ENCODE assay signal across 11 cellular contexts in genomic region chr13:110312669-110313031, GRCh38. TPM values are rescaled to one million over a fixed set of nuclear protein-coding genes. Genes with fewer than 3 reads are reported as not detected.
A peak's percentile ranks its signal among the peaks of the same experiment; 100 is the strongest.
DNase-seq lines count a peak whose midpoint lies in the region; ATAC-seq and TF ChIP-seq lines count a peak whose summit lies in the region.
"Had no signal": no experiment of that assay in that cellular context is flagged by ENCODE, and none has a peak within 500 bp of the region (broad histone marks: within the 10 kb centered on the region; RNA-seq: fewer than 3 reads in every experiment).

No MANE protein-coding gene starts in this region.

- H3K9me3 ChIP-seq in Caco-2 (no peaks in the 10 kb centered on the region), SJSA1 (replicated peaks) (no peaks in the 10 kb centered on the region), psoas muscle (no peaks in the 10 kb centered on the region)
- H3K9me3 ChIP-seq: suprapubic skin had no signal

- peak; percentile 91 to 95 for DNase-seq in Caco-2
- peak in 1 of 2 experiments; percentile 94 for DNase-seq in SJSA1 (ENCODE audit: low read depth in 1 of 2, low spot score in 2 of 2)
- DNase-seq in fibroblast of the aortic adventitia (ENCODE audit: low read depth): peak; percentile 95
- no peak for DNase-seq in psoas muscle
- DNase-seq in ACHN: no peak
- no peak for DNase-seq in NCI-H526 treated with DMSO at 0.1 percent for 48 hours (lab: John Stamatoyannopoulos, UW)
- no peak for DNase-seq in NCI-H2029 treated with DMSO at 0.1 percent for 48 hours (lab: John Stamatoyannopoulos, UW)
- DNase-seq: Calu3 had no signal

- peaks cover 34% of the 10 kb centered on the region for H3K4me1 Mint-ChIP-seq in Caco-2 (ENCODE audit: low read depth, unreplicated experiment)

- no TSS peak for BruUV-seq in Caco-2 (replicated peaks; lab: Mats Ljungman, UMichigan)

- CTCF ChIA-PET in Caco-2 (lab: Charles Lee): interaction anchor here (0.8 to 1.4 kb wide), 4 partner anchors 12 to 99 kb away, joined by 3 to 8 read pairs (median 3); no protein-coding TSS in a partner anchor

- intact Hi-C loops in Caco-2 (cut with micrococcal nuclease; ENCODE audit: unreplicated experiment): loop anchor here (1.0 to 10.0 kb wide), 7 partner anchors 35 to 602 kb away; partner anchors contain the start of gene ANKRD10
- intact Hi-C loops in psoas muscle (cut with DNase I): no loop called here

- peaks cover 16% of the 10 kb centered on the region for H3K36me3 Mint-ChIP-seq in Caco-2 (ENCODE audit: insufficient read depth, unreplicated experiment)

- peak overlapping the region; percentile 3 for H3K4me3 Mint-ChIP-seq in Caco-2 (ENCODE audit: unreplicated experiment)

- no peaks in the 10 kb centered on the region for H3K27me3 Mint-ChIP-seq in Caco-2 (ENCODE audit: insufficient read depth, unreplicated experiment)

- H3K27ac Mint-ChIP-seq in Caco-2 (ENCODE audit: unreplicated experiment): peak overlapping the region; percentile 76
- H3K27ac Mint-ChIP-seq: activated T-helper 2 cell treated with anti-CD3 and anti-CD28 coated beads, Interferon-gamma antibody, Interleukin-2, Interleukin-4, amounts not matched to agents 10 μg/mL and 5 μg/mL and 100 μg/mL, durations not matched to agents 14 hours and 24 hours and 36 hours had no signal

- 70 to 77% (median 73%) methylated on average over 4 of the region's 4 CpGs for WGBS in psoas muscle, 3 donors

- H3K4me3 ChIP-seq in Caco-2 (ENCODE audit: low read depth, low read length) (no peak overlapping the region), SJSA1 (no peak overlapping the region), fibroblast of the aortic adventitia (ENCODE audit: low read depth, low read length) (no peak overlapping the region), psoas muscle (peak overlapping the region; percentile 77)
- H3K4me3 ChIP-seq: suprapubic skin had no signal

- in situ Hi-C loops in ACHN (cut with HindIII; ENCODE audit: low pct_ligation_motif_present, low pct_unique_long_range_greater_than_20kb, low sequenced_read_pairs): no loop called here

- peak in 1 of 4 donors; percentile 32 for ATAC-seq in psoas muscle
- no peak for ATAC-seq in GM18505 (IDR thresholded peaks at IDR 0.05; ENCODE audit: unreplicated experiment)

- H3K27me3 ChIP-seq in Caco-2 (replicated peaks; ENCODE audit: control insufficient read depth, insufficient read depth, low read length) (no peaks in the 10 kb centered on the region), SJSA1 (replicated peaks) (no peaks in the 10 kb centered on the region), psoas muscle (ENCODE audit: insufficient read depth in 3 of 3, low read length in 2 of 3) (peaks cover 0 to 53% (median 4%) of the 10 kb centered on the region in 3 donors)

- H3K36me3 ChIP-seq in Caco-2 (ENCODE audit: control insufficient read depth, insufficient read depth, low read length) (no peaks in the 10 kb centered on the region), SJSA1 (peaks cover 77% of the 10 kb centered on the region), psoas muscle (ENCODE audit: insufficient read depth in 1 of 2, low read depth in 1 of 2) (peaks cover 0 to 5% of the 10 kb centered on the region in 2 donors)
- H3K36me3 ChIP-seq: suprapubic skin had no signal

- TF ChIP-seq CTCF in Caco-2 (IDR thresholded peaks at IDR 0.05; ENCODE audit: insufficient read depth in 1 of 2, low read depth in 1 of 2, low read length in 1 of 2, severe bottlenecking in 1 of 2, unreplicated experiment in 1 of 2) (peak in 1 of 2 experiments; percentile 5), fibroblast of the aortic adventitia (IDR thresholded peaks at IDR 0.05; ENCODE audit: insufficient read depth, low read length) (peak; percentile 24), psoas muscle (IDR thresholded peaks at IDR 0.05) (no peak)

- H3K27ac ChIP-seq in SJSA1: peak overlapping the region; percentile 52
- no peak overlapping the region for H3K27ac ChIP-seq in psoas muscle

- POLR2A ChIA-PET in Caco-2 (lab: Charles Lee): interaction anchor here (0.5 to 0.7 kb wide), 2 partner anchors 125 to 143 kb away, joined by 3 read pairs; no protein-coding TSS in a partner anchor

- TF ChIP-seq POLR2A in GM18505 (IDR thresholded peaks at IDR 0.05; ENCODE audit: borderline replicate concordance, extremely low read depth, insufficient read depth, insufficient read length): no peak

- peaks cover 64% of the 10 kb centered on the region for H3K4me1 ChIP-seq in Caco-2
- peaks cover 64% of the 10 kb centered on the region for H3K4me1 ChIP-seq in SJSA1 (replicated peaks)
- peaks cover 7% of the 10 kb centered on the region for H3K4me1 ChIP-seq in psoas muscle

- H3K9me3 Mint-ChIP-seq in Caco-2 (ENCODE audit: unreplicated experiment): no peaks in the 10 kb centered on the region
- H3K9me3 Mint-ChIP-seq: activated T-helper 2 cell treated with anti-CD3 and anti-CD28 coated beads, Interferon-gamma antibody, Interleukin-2, Interleukin-4, amounts not matched to agents 10 μg/mL and 5 μg/mL and 100 μg/mL, durations not matched to agents 14 hours and 24 hours and 36 hours had no signal

RNA-seq across cellular contexts. Expression of gene COL4A2, which starts 5.6 kb away (rescaled TPM):
- total RNA-seq in Caco-2 (2022) (17.1 and 19.2 TPM in 2 replicates), fibroblast of the aortic adventitia (ENCODE audit: low replicate concordance) (53.3 and 151 TPM in 2 replicates), psoas muscle (10 to 100 TPM; 49.1 to 64.0 (median 59.9) TPM)
- 677 and 741 TPM in 2 replicates for total RNA-seq in SJSA1 (2014; rRNA removed; shearing (Covaris generic))
- 10 to 100 TPM; 25.8 to 84.5 (median 37.9) TPM for polyA plus RNA-seq in psoas muscle
- total RNA-seq: activated T-helper 2 cell treated with anti-CD3 and anti-CD28 coated beads, Interferon-gamma antibody, Interleukin-2, Interleukin-4, amounts not matched to agents 10 μg/mL and 5 μg/mL and 100 μg/mL, durations not matched to agents 14 hours and 24 hours and 36 hours had no signal

RNA-seq across cellular contexts. Expression of gene COL4A1, which starts 5.7 kb away (rescaled TPM):
- total RNA-seq in Caco-2 (2022): 4.5 and 4.8 TPM in 2 replicates
- total RNA-seq in SJSA1 (2014; rRNA removed; shearing (Covaris generic)): 489 and 591 TPM in 2 replicates
- 43.7 and 258 TPM in 2 replicates for total RNA-seq in fibroblast of the aortic adventitia (ENCODE audit: low replicate concordance)
- total RNA-seq in psoas muscle: 100 to 1,000 TPM in 2 of 4 donors, 10 to 100 TPM in 2; 87.3 to 127 (median 110) TPM
- polyA plus RNA-seq in psoas muscle: 100 to 1,000 TPM in 1 of 3 donors, 10 to 100 TPM in 2; 39.0 to 115 (median 60.2) TPM
- total RNA-seq: activated T-helper 2 cell treated with anti-CD3 and anti-CD28 coated beads, Interferon-gamma antibody, Interleukin-2, Interleukin-4, amounts not matched to agents 10 μg/mL and 5 μg/mL and 100 μg/mL, durations not matched to agents 14 hours and 24 hours and 36 hours had no signal

Comparison
In these comparisons a context has a peak if more than half of its experiments do, and no peak if none do; other contexts are left out.
1. DNase-seq: peak in Caco-2 (2 of 2) and fibroblast of the aortic adventitia (single experiment); none in psoas muscle (0 of 2), ACHN (single experiment), NCI-H526 treated with DMSO at 0.1 percent for 48 hours (single experiment) and NCI-H2029 treated with DMSO at 0.1 percent for 48 hours (single experiment).